ENCODE assay signal across 1 cellular context in the genomic region with DNA sequence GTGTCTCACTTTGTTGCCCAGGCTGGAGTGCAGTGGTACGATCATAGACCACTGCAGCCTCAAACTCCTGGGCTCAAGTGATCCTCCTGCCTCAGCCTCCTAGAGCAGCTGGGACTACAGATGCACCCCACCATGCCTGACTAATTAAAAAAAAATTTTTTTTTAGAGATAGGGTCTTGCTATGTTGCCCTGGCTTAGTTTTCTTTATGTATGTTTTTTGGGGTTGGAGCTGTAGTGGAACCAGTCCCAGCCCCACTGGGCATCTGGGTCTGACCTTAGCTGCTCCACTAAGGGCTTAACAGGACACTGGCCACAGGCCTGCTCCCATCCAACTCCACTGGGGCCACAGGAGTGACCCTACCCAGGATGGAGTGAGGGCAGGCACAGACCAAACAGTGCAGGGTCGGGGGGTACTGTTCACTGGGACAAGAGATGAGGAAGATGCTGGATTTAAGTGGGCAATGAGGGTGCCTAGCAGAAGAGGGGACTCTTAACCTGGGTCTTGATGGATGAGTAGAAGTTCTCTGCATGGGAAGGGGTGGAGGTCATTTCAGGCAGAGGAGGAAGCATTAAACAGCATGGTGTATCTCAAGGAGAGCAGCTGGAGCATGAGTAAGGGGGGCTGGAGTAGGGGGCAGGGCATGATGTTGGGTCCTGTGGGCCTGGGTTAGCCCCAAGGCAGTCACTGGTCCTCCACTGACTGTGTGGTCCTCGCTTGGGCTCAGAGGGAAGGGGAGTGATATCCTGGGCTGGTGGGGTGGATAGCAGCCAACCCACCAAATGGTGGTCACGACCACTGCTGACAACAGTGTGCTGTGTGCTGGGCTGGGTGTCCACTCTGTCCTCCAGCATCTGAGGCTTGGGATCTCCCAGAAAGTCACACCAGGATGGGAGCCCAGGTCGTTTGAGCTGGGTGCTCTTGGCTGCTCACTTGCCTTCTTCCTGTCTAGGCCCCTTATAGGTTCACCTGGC.
TF ChIP-seq lines count a peak whose summit lies in the region.

No MANE protein-coding gene starts in this region.

TF ChIP-seq in GM23338, 12 proteins besides CTCF, POLR2A, EP300 and RAD21 (continued from another document):
- TF ChIP-seq ZNF462 (CRISPR knock-in tag; IDR thresholded peaks at IDR 0.05) (no peak), ETS1 (IDR thresholded peaks at IDR 0.05) (no peak), ZNF331 (CRISPR knock-in tag; IDR thresholded peaks at IDR 0.05; ENCODE audit: low read depth) (no peak), REST (IDR thresholded peaks at IDR 0.05; ENCODE audit: unreplicated experiment) (no peak), ZNF114 (CRISPR knock-in tag; IDR thresholded peaks at IDR 0.05) (no peak), POLR2AphosphoS5 (IDR thresholded peaks at IDR 0.05; ENCODE audit: low read depth) (no peak)
